In the genomic region with DNA sequence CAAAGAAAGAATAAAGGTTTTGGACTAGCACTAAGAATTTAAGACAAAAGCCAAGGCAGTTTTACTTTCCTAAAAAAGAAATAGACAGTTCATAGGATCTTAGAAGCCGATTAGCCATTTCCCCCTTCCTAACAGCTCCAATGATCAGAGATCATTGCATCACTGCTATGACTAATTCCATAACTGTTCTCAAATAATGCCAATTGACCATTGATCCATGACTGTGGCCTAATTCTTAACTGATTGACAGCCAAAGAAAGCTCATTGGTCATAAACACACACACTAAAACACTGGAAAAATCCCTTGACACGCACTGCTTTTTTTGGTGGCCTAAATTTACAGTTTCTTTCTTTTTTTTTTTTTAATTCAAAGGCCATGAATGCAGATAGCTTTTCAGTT, we compare ENCODE assay signal across 15 cellular contexts.
DNase-seq lines count a peak whose midpoint lies in the region; ATAC-seq and FAIRE-seq lines count a peak whose summit lies in the region.
"Had no signal": no experiment of that assay in that cellular context is flagged by ENCODE, and none has a peak within 500 bp of the region (broad histone marks: within the 10 kb centered on the region; RNA-seq: fewer than 3 reads in every experiment).

No MANE protein-coding gene starts in this region.

- CTCF ChIA-PET in activated CD4-positive, alpha-beta memory T cell treated with anti-CD3 and anti-CD28 coated beads, Interleukin-2, amount 10 ng/mL, durations not matched to agents 7 days and 5 days (lab: Charles Lee), result interaction anchor here (1.5 kb wide), 1 partner anchor 203 kb away, joined by 3 read pairs; no protein-coding TSS in a partner anchor

- no peaks in the 10 kb centered on the region for H3K4me1 ChIP-seq in small intestine (ENCODE audit: control insufficient read depth in 2 of 2, insufficient read depth in 1 of 2, low read depth in 1 of 2, low read length in 1 of 2)
- H3K4me1 ChIP-seq: upper lobe of left lung had no signal

- H3K4me3 Mint-ChIP-seq in activated T-cell treated with anti-CD3 and anti-CD28 coated beads, Interleukin-2, amount 50 U/mL, for 24 hours, result peak overlapping the region; percentile 16
- H3K4me3 Mint-ChIP-seq in activated CD4-positive, alpha-beta memory T cell treated with anti-CD3 and anti-CD28 coated beads, Interleukin-2, amount 10 ng/mL, durations not matched to agents 7 days and 5 days, result peak overlapping the region; percentile 33
- H3K4me3 Mint-ChIP-seq: activated B cell treated with CpG ODN at 0.5 μM for 24 hours had no signal

- 18 to 54% (median 27%) methylated on average over 2 of the region's 2 CpGs for WGBS in small intestine, 3 donors

- H3K4me1 Mint-ChIP-seq in activated T-cell treated with anti-CD3 and anti-CD28 coated beads, Interleukin-2, amount 50 U/mL, for 24 hours (ENCODE audit: low read depth), result peaks cover 31% of the 10 kb centered on the region
- H3K4me1 Mint-ChIP-seq in activated CD4-positive, alpha-beta memory T cell treated with anti-CD3 and anti-CD28 coated beads, Interleukin-2, amount 10 ng/mL, durations not matched to agents 7 days and 5 days, result peaks cover 75% of the 10 kb centered on the region
- H3K4me1 Mint-ChIP-seq: activated B cell treated with CpG ODN at 0.5 μM for 24 hours had no signal

- H3K27ac ChIP-seq in small intestine (ENCODE audit: low read depth in 1 of 2, low read length in 1 of 2) (no peak overlapping the region), substantia nigra (ENCODE audit: low read depth, low read length, poor library complexity, severe bottlenecking) (no peak overlapping the region)
- H3K27ac ChIP-seq: neutrophil, upper lobe of left lung had no signal

- no peak overlapping the region for H3K4me3 ChIP-seq in small intestine (ENCODE audit: low read depth in 1 of 2, low read length in 2 of 2)
- H3K4me3 ChIP-seq: upper lobe of left lung had no signal

- ATAC-seq in HG02763 (IDR thresholded peaks at IDR 0.05; ENCODE audit: unreplicated experiment), result peak; percentile 61
- ATAC-seq in activated CD4-positive, CD25-positive, alpha-beta regulatory T cell treated with anti-CD3 and anti-CD28 coated beads, Interleukin-2, amount 50 U/mL, for 24 hours, result no peak

- no peaks in the 10 kb centered on the region for H3K27me3 ChIP-seq in small intestine (ENCODE audit: control insufficient read depth in 2 of 2, insufficient read depth in 2 of 2, low read length in 2 of 2)
- H3K27me3 ChIP-seq: neutrophil, upper lobe of left lung had no signal

- H3K9me3 Mint-ChIP-seq in activated T-cell treated with anti-CD3 and anti-CD28 coated beads, Interleukin-2, amount 50 U/mL, for 24 hours, result no peaks in the 10 kb centered on the region
- peaks cover 21% of the 10 kb centered on the region for H3K9me3 Mint-ChIP-seq in activated CD4-positive, alpha-beta memory T cell treated with anti-CD3 and anti-CD28 coated beads, Interleukin-2, amount 10 ng/mL, durations not matched to agents 7 days and 5 days
- H3K9me3 Mint-ChIP-seq: activated B cell treated with CpG ODN at 0.5 μM for 24 hours had no signal

- peak overlapping the region; percentile 63 for H3K27ac Mint-ChIP-seq in activated T-cell treated with anti-CD3 and anti-CD28 coated beads, Interleukin-2, amount 50 U/mL, for 24 hours
- peak overlapping the region; percentile 98 for H3K27ac Mint-ChIP-seq in activated CD4-positive, alpha-beta memory T cell treated with anti-CD3 and anti-CD28 coated beads, Interleukin-2, amount 10 ng/mL, durations not matched to agents 7 days and 5 days
- H3K27ac Mint-ChIP-seq: activated B cell treated with CpG ODN at 0.5 μM for 24 hours had no signal

- no peak for DNase-seq in activated T-cell treated with anti-CD3 and anti-CD28 coated beads, Interleukin-2, amount 50 U/mL, for 24 hours
- no peak for DNase-seq in activated T-cell treated with anti-CD3 and anti-CD28 coated beads for 4 hours
- DNase-seq in activated CD4-positive, alpha-beta memory T cell treated with anti-CD3 and anti-CD28 coated beads, Interleukin-2, amount 10 ng/mL, durations not matched to agents 7 days and 5 days, result no peak
- peak; percentile 86 for DNase-seq in small intestine
- no peak for DNase-seq in substantia nigra (lab: John Stamatoyannopoulos, UW)
- no peak for DNase-seq in NCI-H2196 treated with DMSO at 0.1 percent for 48 hours (lab: John Stamatoyannopoulos, UW; ENCODE audit: unreplicated experiment)
- DNase-seq: activated B cell treated with CpG ODN at 0.5 μM for 24 hours; amniotic stem cell; NCI-H1930; stimulated activated CD4-positive, alpha-beta T cell treated with anti-CD3 and anti-CD28 coated beads, Interleukin-4, amount 100 ng/mL, for 24 hours; upper lobe of left lung had no signal

- H3K9me3 ChIP-seq in small intestine (ENCODE audit: control insufficient read depth, low read depth), result no peaks in the 10 kb centered on the region
- H3K9me3 ChIP-seq: neutrophil, upper lobe of left lung had no signal

- H3K36me3 Mint-ChIP-seq in activated T-cell treated with anti-CD3 and anti-CD28 coated beads, Interleukin-2, amount 50 U/mL, for 24 hours (ENCODE audit: low read depth), result no peaks in the 10 kb centered on the region
- peaks cover 40% of the 10 kb centered on the region for H3K36me3 Mint-ChIP-seq in activated CD4-positive, alpha-beta memory T cell treated with anti-CD3 and anti-CD28 coated beads, Interleukin-2, amount 10 ng/mL, durations not matched to agents 7 days and 5 days (ENCODE audit: low read depth)

- no peaks in the 10 kb centered on the region for H3K27me3 Mint-ChIP-seq in activated T-cell treated with anti-CD3 and anti-CD28 coated beads, Interleukin-2, amount 50 U/mL, for 24 hours
- no peaks in the 10 kb centered on the region for H3K27me3 Mint-ChIP-seq in activated CD4-positive, alpha-beta memory T cell treated with anti-CD3 and anti-CD28 coated beads, Interleukin-2, amount 10 ng/mL, durations not matched to agents 7 days and 5 days
- H3K27me3 Mint-ChIP-seq: activated B cell treated with CpG ODN at 0.5 μM for 24 hours had no signal

- POLR2A ChIA-PET in activated CD4-positive, alpha-beta memory T cell treated with anti-CD3 and anti-CD28 coated beads, Interleukin-2, amount 10 ng/mL, durations not matched to agents 7 days and 5 days (lab: Charles Lee), result interaction anchor here (1.0 to 2.9 kb wide), 12 partner anchors 9 to 410 kb away, joined by 3 to 17 read pairs (median 4); partner anchors contain the start of gene ACVR2A

- no peaks in the 10 kb centered on the region for H3K36me3 ChIP-seq in small intestine (ENCODE audit: control insufficient read depth in 2 of 2, insufficient read depth in 2 of 2, low read length in 2 of 2)
- H3K36me3 ChIP-seq: neutrophil, upper lobe of left lung had no signal

- no peak for FAIRE-seq in small intestine (lab: Jason Lieb, UNC)
- FAIRE-seq: endometrium had no signal
